Comparison of ENCODE assay signal across 6 cellular contexts in the genomic region with DNA sequence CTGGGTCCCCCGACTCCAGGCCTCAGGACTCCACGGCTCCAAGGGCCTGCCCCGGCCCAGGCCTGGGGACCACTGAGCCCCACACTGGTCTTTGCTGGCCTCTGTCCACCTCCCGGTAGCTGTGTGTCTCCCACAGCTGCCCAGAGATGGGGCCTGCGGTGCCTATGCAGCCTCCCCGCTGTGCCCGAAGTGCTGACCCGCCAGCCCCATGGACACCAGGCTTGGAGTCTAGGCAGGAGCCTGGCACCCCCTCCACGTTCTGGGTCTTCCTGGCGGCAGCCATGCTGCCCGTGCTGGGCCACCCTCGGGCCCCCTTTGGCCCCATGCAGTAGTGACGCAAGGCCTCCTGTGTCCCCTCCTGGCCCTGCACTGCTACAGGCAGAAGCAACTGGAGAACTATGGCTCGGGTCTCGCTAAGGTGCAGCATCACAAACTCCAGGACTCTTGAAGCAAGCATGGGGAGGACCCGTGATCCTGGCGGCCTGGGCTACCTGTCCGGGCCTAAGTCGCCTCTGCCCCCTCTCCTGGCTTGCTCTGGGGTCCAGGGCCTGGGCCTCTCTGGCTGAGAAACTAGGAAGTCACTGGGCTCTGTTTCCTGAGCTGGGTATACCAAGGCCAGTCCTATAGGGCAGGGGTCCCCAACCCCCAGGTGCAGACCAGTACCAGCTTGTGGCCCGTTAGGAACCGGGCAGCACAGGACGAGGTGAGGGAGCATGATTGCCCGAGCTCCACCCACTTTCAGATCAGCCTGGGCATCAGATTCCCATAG. TPM values are rescaled to one million over a fixed set of nuclear protein-coding genes. Genes with fewer than 3 reads are reported as not detected.
DNase-seq lines count a peak whose midpoint lies in the region; ATAC-seq and TF ChIP-seq lines count a peak whose summit lies in the region.

No MANE protein-coding gene starts in this region.

- TF ChIP-seq EP300 in esophagus muscularis mucosa (IDR thresholded peaks at IDR 0.05): no peak

- peak overlapping the region; percentile 94 to 97 (median 96) for H3K27ac ChIP-seq in esophagus muscularis mucosa (replicated peaks in 1 of 4)

- H3K36me3 ChIP-seq in MG63: peaks cover 21% of the 10 kb centered on the region
- peaks cover 18 to 29% (median 27%) of the 10 kb centered on the region in 4 donors for H3K36me3 ChIP-seq in esophagus muscularis mucosa

- peaks cover 21 to 33% of the 10 kb centered on the region in 2 donors for H3K36me3 Mint-ChIP-seq in stimulated activated naive B cell treated with anti-CD40 and anti-IgM and Interleukin-4, amounts not matched to agents 10 μg/mL and 1 μg/mL and 100 μg/mL, for 72 hours

- H3K27me3 ChIP-seq in MG63: no peaks in the 10 kb centered on the region
- H3K27me3 ChIP-seq in esophagus muscularis mucosa: peaks cover 0 to 14% (median 0%) of the 10 kb centered on the region in 4 donors

- H3K4me1 Mint-ChIP-seq in stimulated activated naive B cell treated with anti-CD40 and anti-IgM and Interleukin-4, amounts not matched to agents 10 μg/mL and 1 μg/mL and 100 μg/mL, for 72 hours: peaks cover 24 to 47% of the 10 kb centered on the region in 2 donors

- TF ChIP-seq POLR2A in GM15510 (IDR thresholded peaks at IDR 0.05; ENCODE audit: borderline replicate concordance, extremely low read depth, insufficient read length): peak; percentile 34
- TF ChIP-seq POLR2A in esophagus muscularis mucosa (IDR thresholded peaks at IDR 0.05; ENCODE audit: low read depth): no peak

- DNase-seq in MG63: no peak
- no peak for DNase-seq in esophagus muscularis mucosa (ENCODE audit: extremely low spot score)
- no peak for DNase-seq in stimulated activated naive B cell treated with anti-CD40 and anti-IgM and Interleukin-4, amounts not matched to agents 10 μg/mL and 1 μg/mL and 100 μg/mL, for 72 hours

- peak; percentile 7 to 9 for ATAC-seq in stimulated activated naive B cell treated with anti-CD40 and anti-IgM and Interleukin-4, amounts not matched to agents 10 μg/mL and 1 μg/mL and 100 μg/mL, for 72 hours (replicated peaks)
- no peak for ATAC-seq in HG03571 (IDR thresholded peaks at IDR 0.05; ENCODE audit: unreplicated experiment)
- ATAC-seq in HG02884 (IDR thresholded peaks at IDR 0.05; ENCODE audit: unreplicated experiment): no peak

- 75% methylated on average over 10 of the region's 23 CpGs for WGBS in esophagus muscularis mucosa

- intact Hi-C loops in esophagus muscularis mucosa (cut with DNase I): no loop called here

- H3K27me3 Mint-ChIP-seq in stimulated activated naive B cell treated with anti-CD40 and anti-IgM and Interleukin-4, amounts not matched to agents 10 μg/mL and 1 μg/mL and 100 μg/mL, for 72 hours: no peaks in the 10 kb centered on the region

- no peaks in the 10 kb centered on the region for H3K9me3 Mint-ChIP-seq in stimulated activated naive B cell treated with anti-CD40 and anti-IgM and Interleukin-4, amounts not matched to agents 10 μg/mL and 1 μg/mL and 100 μg/mL, for 72 hours

- peak overlapping the region; percentile 95 for H3K27ac Mint-ChIP-seq in stimulated activated naive B cell treated with anti-CD40 and anti-IgM and Interleukin-4, amounts not matched to agents 10 μg/mL and 1 μg/mL and 100 μg/mL, for 72 hours

- H3K9me3 ChIP-seq in MG63: no peaks in the 10 kb centered on the region
- no peaks in the 10 kb centered on the region for H3K9me3 ChIP-seq in esophagus muscularis mucosa

- no peak for TF ChIP-seq CTCF in esophagus muscularis mucosa (IDR thresholded peaks at IDR 0.05)

- H3K4me3 ChIP-seq in MG63: peak overlapping the region; percentile 76
- peak overlapping the region; percentile 88 to 97 (median 94) for H3K4me3 ChIP-seq in esophagus muscularis mucosa

- H3K4me1 ChIP-seq in esophagus muscularis mucosa: peaks cover 19 to 35% (median 26%) of the 10 kb centered on the region in 4 donors

- peak overlapping the region; percentile 90 to 92 for H3K4me3 Mint-ChIP-seq in stimulated activated naive B cell treated with anti-CD40 and anti-IgM and Interleukin-4, amounts not matched to agents 10 μg/mL and 1 μg/mL and 100 μg/mL, for 72 hours

RNA-seq across cellular contexts. Expression of a gene that starts 0.9 kb away (rescaled TPM):
- 1.2 TPM in 1 of 2 replicates, not detected in the other for total RNA-seq in MG63 (2014; rRNA removed; shearing (Covaris generic); ENCODE audit: low replicate concordance)
- total RNA-seq in esophagus muscularis mucosa: 1 to 10 TPM; 7.9 to 9.9 (median 9.6) TPM

RNA-seq across cellular contexts. Expression of a gene that starts 1.1 kb away (rescaled TPM):
- 183 TPM in 1 of 2 replicates, not detected in the other for total RNA-seq in MG63 (2014; rRNA removed; shearing (Covaris generic); ENCODE audit: low replicate concordance)
- 100 to 1,000 TPM; 111 to 224 (median 154) TPM for total RNA-seq in esophagus muscularis mucosa

RNA-seq across cellular contexts. Expression of a gene that starts 13.7 kb away (rescaled TPM):
- 0.49 TPM in 1 of 2 replicates, not detected in the other for total RNA-seq in MG63 (2014; rRNA removed; shearing (Covaris generic); ENCODE audit: low replicate concordance)
- total RNA-seq in esophagus muscularis mucosa: 1 to 10 TPM; 5.5 to 9.4 (median 7.6) TPM

RNA-seq across cellular contexts. Expression of a gene that starts 30.4 kb away (rescaled TPM):
- 9.9 and 25.5 TPM in 2 replicates for total RNA-seq in MG63 (2014; rRNA removed; shearing (Covaris generic); ENCODE audit: low replicate concordance)
- total RNA-seq in esophagus muscularis mucosa: 10 to 100 TPM; 31.7 to 35.3 (median 34.7) TPM

RNA-seq across cellular contexts. Expression of a gene that starts 49.8 kb away (rescaled TPM):
- total RNA-seq in MG63 (2014; rRNA removed; shearing (Covaris generic); ENCODE audit: low replicate concordance): 0.10 TPM in 1 of 2 replicates, not detected in the other
- total RNA-seq in esophagus muscularis mucosa: 1 to 10 TPM; 2.2 to 5.8 (median 4.4) TPM

Comparison
In these comparisons a context has a peak if more than half of its experiments do, and no peak if none do; other contexts are left out.
1. ATAC-seq: peak in stimulated activated naive B cell treated with anti-CD40 and anti-IgM and Interleukin-4, amounts not matched to agents 10 μg/mL and 1 μg/mL and 100 μg/mL, for 72 hours (2 of 2); none in HG03571 (single experiment) and HG02884 (single experiment).